19 cellular contexts compared by ENCODE assay signal in genomic region chr9:79980440-79980839, GRCh38.
"Had no signal": no experiment of that assay in that cellular context is flagged by ENCODE, and none has a peak within 500 bp of the region (broad histone marks: within the 10 kb centered on the region; RNA-seq: fewer than 3 reads in every experiment).

No MANE protein-coding gene starts in this region.

- H3K27ac ChIP-seq: dorsolateral prefrontal cortex, heart left ventricle, tibial nerve, upper lobe of right lung, vagina had no signal

- H3K27ac Mint-ChIP-seq: natural killer cell treated with Interleukin-12 subunit alpha and Interleukin-12 subunit beta and Interleukin-15 and Interleukin-18, amount 100 ng/mL, for 72 hours; stimulated activated effector memory CD8-positive, alpha-beta T cell treated with anti-CD3 and anti-CD28 coated beads, Interleukin-12 subunit alpha, Interleukin-12 subunit beta, amount 100 ng/mL, for 72 hours had no signal

- H3K4me3 Mint-ChIP-seq: natural killer cell treated with Interleukin-12 subunit alpha and Interleukin-12 subunit beta and Interleukin-15 and Interleukin-18, amount 100 ng/mL, for 72 hours; stimulated activated effector memory CD8-positive, alpha-beta T cell treated with anti-CD3 and anti-CD28 coated beads, Interleukin-12 subunit alpha, Interleukin-12 subunit beta, amount 100 ng/mL, for 72 hours had no signal

- DNase-seq: cortex of kidney; dorsolateral prefrontal cortex; effector CD8-positive, alpha-beta T cell; heart left ventricle; hippocampal formation; mammary epithelial cell; midbrain; posterior cingulate gyrus; right cardiac atrium; stimulated activated CD4-positive, alpha-beta T cell treated with anti-CD3 and anti-CD28 coated beads, Interleukin-4, amount 100 ng/mL, for 1 hour; stimulated activated CD8-positive, alpha-beta memory T cell treated with anti-CD3 and anti-CD28 coated beads, Interleukin-4, amount 100 ng/mL, for 48 hours; stimulated activated naive CD8-positive, alpha-beta T cell treated with anti-CD3 and anti-CD28 coated beads, Interleukin-15, Interleukin-2, amounts not matched to agents 100 U/mL and 50 U/mL, for 24 hours; upper lobe of right lung had no signal

- H3K36me3 ChIP-seq: heart left ventricle, tibial nerve, upper lobe of right lung, vagina had no signal

- H3K4me1 Mint-ChIP-seq: stimulated activated effector memory CD8-positive, alpha-beta T cell treated with anti-CD3 and anti-CD28 coated beads, Interleukin-12 subunit alpha, Interleukin-12 subunit beta, amount 100 ng/mL, for 72 hours had no signal

- H3K4me1 ChIP-seq: upper lobe of right lung, vagina had no signal

- H3K9me3 Mint-ChIP-seq: natural killer cell treated with Interleukin-12 subunit alpha and Interleukin-12 subunit beta and Interleukin-15 and Interleukin-18, amount 100 ng/mL, for 72 hours; stimulated activated effector memory CD8-positive, alpha-beta T cell treated with anti-CD3 and anti-CD28 coated beads, Interleukin-12 subunit alpha, Interleukin-12 subunit beta, amount 100 ng/mL, for 72 hours had no signal

- ATAC-seq: heart left ventricle; left lobe of liver; natural killer cell treated with Interleukin-12 subunit alpha and Interleukin-12 subunit beta and Interleukin-15 and Interleukin-18, amount 100 ng/mL, for 72 hours; right cardiac atrium; stimulated activated effector memory CD8-positive, alpha-beta T cell treated with anti-CD3 and anti-CD28 coated beads, Interleukin-12 subunit alpha, Interleukin-12 subunit beta, amount 100 ng/mL, for 72 hours; stimulated activated naive CD8-positive, alpha-beta T cell treated with anti-CD3 and anti-CD28 coated beads, Interleukin-15, Interleukin-2, amounts not matched to agents 100 U/mL and 50 U/mL, for 24 hours; upper lobe of right lung had no signal

- H3K4me3 ChIP-seq: dorsolateral prefrontal cortex, heart left ventricle, smooth muscle cell, tibial nerve, upper lobe of right lung, vagina had no signal

- H3K9me3 ChIP-seq: heart left ventricle, tibial nerve, upper lobe of right lung, vagina had no signal

- H3K36me3 Mint-ChIP-seq: natural killer cell treated with Interleukin-12 subunit alpha and Interleukin-12 subunit beta and Interleukin-15 and Interleukin-18, amount 100 ng/mL, for 72 hours; stimulated activated effector memory CD8-positive, alpha-beta T cell treated with anti-CD3 and anti-CD28 coated beads, Interleukin-12 subunit alpha, Interleukin-12 subunit beta, amount 100 ng/mL, for 72 hours had no signal
